ENCODE assay signal across 29 cellular contexts in the genomic region with DNA sequence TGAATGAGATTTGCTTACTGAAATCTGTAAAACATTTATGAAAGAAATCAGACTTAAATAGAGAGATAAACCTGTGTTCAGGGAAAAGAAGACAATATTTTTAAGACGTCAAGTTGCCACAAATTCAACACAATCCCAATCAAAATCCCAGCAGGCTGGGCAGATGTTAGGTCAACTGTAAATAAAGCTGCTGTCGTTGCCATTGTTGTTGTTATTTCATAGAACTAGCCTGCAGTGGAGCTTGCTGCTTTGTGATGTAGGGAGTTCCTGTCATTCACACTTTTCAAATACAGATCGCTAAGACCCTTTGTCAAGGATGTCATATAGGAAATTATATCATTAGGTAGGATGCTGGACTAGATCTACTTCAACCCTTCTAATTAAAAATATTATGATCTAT.
"Had no signal": no experiment of that assay in that cellular context is flagged by ENCODE, and none has a peak within 500 bp of the region (broad histone marks: within the 10 kb centered on the region; RNA-seq: fewer than 3 reads in every experiment).

No MANE protein-coding gene starts in this region.

- H3K27me3 ChIP-seq: brain microvascular endothelial cell had no signal

- DNase-seq: activated CD4-positive, alpha-beta memory T cell treated with anti-CD3 and anti-CD28 coated beads, Interleukin-2, amount 10 ng/mL, durations not matched to agents 7 days and 5 days; activated CD4-positive, alpha-beta T cell treated with anti-CD3 and anti-CD28 coated beads for 1 hour; activated CD4-positive, alpha-beta T cell treated with anti-CD3 and anti-CD28 coated beads for 48 hours; activated CD4-positive, CD25-positive, alpha-beta regulatory T cell; activated CD8-positive, alpha-beta memory T cell treated with anti-CD3 and anti-CD28 coated beads for 24 hours; activated CD8-positive, alpha-beta memory T cell treated with anti-CD3 and anti-CD28 coated beads, Interleukin-2, amount 10 ng/mL, durations not matched to agents 7 days and 5 days; activated CD8-positive, alpha-beta memory T cell treated with anti-CD3 and anti-CD28 coated beads, Interleukin-2, amount 50 U/mL, for 48 hours; activated effector memory CD4-positive, alpha-beta T cell treated with Interleukin-2 at 50 U/mL for 16 hours; activated naive CD4-positive, alpha-beta T cell treated with anti-CD3 and anti-CD28 coated beads, Interleukin-2, amount 10 ng/mL, durations not matched to agents 7 days and 5 days; activated naive CD8-positive, alpha-beta T cell treated with anti-CD3 and anti-CD28 coated beads, Interleukin-2, amount 50 U/mL, for 24 hours; activated T-cell treated with anti-CD3 and anti-CD28 coated beads, Interleukin-2, amount 50 U/mL, for 48 hours; anterior cingulate cortex; brain microvascular endothelial cell; central memory CD4-positive, alpha-beta T cell; NCI-H1092 treated with DMSO at 0.1 percent for 48 hours; NCI-H146; NCI-H187 treated with DMSO at 0.1 percent for 48 hours; NCI-H446; NCI-H510A treated with DMSO at 0.1 percent for 48 hours; NCI-H526 treated with DMSO at 0.1 percent for 48 hours; PC-9; Right ventricle myocardium superior; SW 1271; T-helper 1 cell; T-helper 2 cell; T-helper 9 cell; WERI-Rb-1 had no signal

- H3K4me3 Mint-ChIP-seq: activated CD4-positive, alpha-beta memory T cell treated with anti-CD3 and anti-CD28 coated beads, Interleukin-2, amount 10 ng/mL, durations not matched to agents 7 days and 5 days; activated CD8-positive, alpha-beta memory T cell treated with anti-CD3 and anti-CD28 coated beads, Interleukin-2, amount 10 ng/mL, durations not matched to agents 7 days and 5 days; activated naive CD4-positive, alpha-beta T cell treated with anti-CD3 and anti-CD28 coated beads, Interleukin-2, amount 10 ng/mL, durations not matched to agents 7 days and 5 days; activated naive CD8-positive, alpha-beta T cell; activated naive CD8-positive, alpha-beta T cell treated with anti-CD3 and anti-CD28 coated beads, Interleukin-2, amount 50 U/mL, for 24 hours had no signal

- H2AFZ ChIP-seq: PC-9 had no signal

- H3K27me3 Mint-ChIP-seq: activated CD4-positive, alpha-beta memory T cell treated with anti-CD3 and anti-CD28 coated beads, Interleukin-2, amount 10 ng/mL, durations not matched to agents 7 days and 5 days; activated CD8-positive, alpha-beta memory T cell treated with anti-CD3 and anti-CD28 coated beads, Interleukin-2, amount 10 ng/mL, durations not matched to agents 7 days and 5 days; activated naive CD4-positive, alpha-beta T cell treated with anti-CD3 and anti-CD28 coated beads, Interleukin-2, amount 10 ng/mL, durations not matched to agents 7 days and 5 days; activated naive CD8-positive, alpha-beta T cell; activated naive CD8-positive, alpha-beta T cell treated with anti-CD3 and anti-CD28 coated beads, Interleukin-2, amount 50 U/mL, for 24 hours had no signal

- H3K27ac Mint-ChIP-seq: activated CD4-positive, alpha-beta memory T cell treated with anti-CD3 and anti-CD28 coated beads, Interleukin-2, amount 10 ng/mL, durations not matched to agents 7 days and 5 days; activated CD8-positive, alpha-beta memory T cell treated with anti-CD3 and anti-CD28 coated beads, Interleukin-2, amount 10 ng/mL, durations not matched to agents 7 days and 5 days; activated naive CD4-positive, alpha-beta T cell treated with anti-CD3 and anti-CD28 coated beads, Interleukin-2, amount 10 ng/mL, durations not matched to agents 7 days and 5 days; activated naive CD8-positive, alpha-beta T cell; activated naive CD8-positive, alpha-beta T cell treated with anti-CD3 and anti-CD28 coated beads, Interleukin-2, amount 50 U/mL, for 24 hours had no signal

- H3K9ac ChIP-seq: KMS-11 had no signal

- H3K4me1 Mint-ChIP-seq: activated CD4-positive, alpha-beta memory T cell treated with anti-CD3 and anti-CD28 coated beads, Interleukin-2, amount 10 ng/mL, durations not matched to agents 7 days and 5 days; activated CD8-positive, alpha-beta memory T cell treated with anti-CD3 and anti-CD28 coated beads, Interleukin-2, amount 10 ng/mL, durations not matched to agents 7 days and 5 days; activated naive CD4-positive, alpha-beta T cell treated with anti-CD3 and anti-CD28 coated beads, Interleukin-2, amount 10 ng/mL, durations not matched to agents 7 days and 5 days; activated naive CD8-positive, alpha-beta T cell treated with anti-CD3 and anti-CD28 coated beads, Interleukin-2, amount 50 U/mL, for 24 hours had no signal

- H3K4me2 ChIP-seq: KMS-11, PC-9 had no signal

- H3K36me3 Mint-ChIP-seq: activated CD8-positive, alpha-beta memory T cell treated with anti-CD3 and anti-CD28 coated beads, Interleukin-2, amount 10 ng/mL, durations not matched to agents 7 days and 5 days; activated naive CD4-positive, alpha-beta T cell treated with anti-CD3 and anti-CD28 coated beads, Interleukin-2, amount 10 ng/mL, durations not matched to agents 7 days and 5 days had no signal

- H3K36me3 ChIP-seq: brain microvascular endothelial cell had no signal

- H3K4me3 ChIP-seq: PC-9 had no signal

- H3K27ac ChIP-seq: brain microvascular endothelial cell, KMS-11, PC-9, WERI-Rb-1 had no signal

- H3K9me3 Mint-ChIP-seq: activated CD4-positive, alpha-beta memory T cell treated with anti-CD3 and anti-CD28 coated beads, Interleukin-2, amount 10 ng/mL, durations not matched to agents 7 days and 5 days; activated naive CD4-positive, alpha-beta T cell treated with anti-CD3 and anti-CD28 coated beads, Interleukin-2, amount 10 ng/mL, durations not matched to agents 7 days and 5 days; activated naive CD8-positive, alpha-beta T cell treated with anti-CD3 and anti-CD28 coated beads, Interleukin-2, amount 50 U/mL, for 24 hours had no signal
